23 cellular contexts compared by ENCODE assay signal in genomic region chr14:102833991-102834390, GRCh38.
"Had no signal": no experiment of that assay in that cellular context is flagged by ENCODE, and none has a peak within 500 bp of the region (broad histone marks: within the 10 kb centered on the region; RNA-seq: fewer than 3 reads in every experiment).

No MANE protein-coding gene starts in this region.

- H3K4me2 ChIP-seq: KMS-11 had no signal

- FAIRE-seq: HTR-8/SVneo, RCC 7860 had no signal

- H3K27me3 ChIP-seq: SJSA1 had no signal

- H3K9ac ChIP-seq: KMS-11 had no signal

- H3K27ac ChIP-seq: HL-60, KMS-11, SJSA1, SK-N-MC had no signal

- DNase-seq: Kasumi-1, MM.1S, NCI-H1092 treated with DMSO at 0.1 percent for 48 hours, NCI-H1436, NCI-H187, NCI-H2029, NCI-H2081 treated with DMSO at 0.1 percent for 48 hours, NCI-H2171, NCI-H226, NCI-H446, NCI-H510A, NCI-H524 treated with DMSO at 0.1 percent for 48 hours, NCI-H69, NCI-H774, Right ventricle myocardium superior, RPMI8226, SIG-M5 had no signal

- H3K9me3 ChIP-seq: SJSA1 had no signal

- H3K4me3 ChIP-seq: SJSA1, SK-N-MC had no signal

- H3K4me1 ChIP-seq: SJSA1 had no signal
